In the genomic region with DNA sequence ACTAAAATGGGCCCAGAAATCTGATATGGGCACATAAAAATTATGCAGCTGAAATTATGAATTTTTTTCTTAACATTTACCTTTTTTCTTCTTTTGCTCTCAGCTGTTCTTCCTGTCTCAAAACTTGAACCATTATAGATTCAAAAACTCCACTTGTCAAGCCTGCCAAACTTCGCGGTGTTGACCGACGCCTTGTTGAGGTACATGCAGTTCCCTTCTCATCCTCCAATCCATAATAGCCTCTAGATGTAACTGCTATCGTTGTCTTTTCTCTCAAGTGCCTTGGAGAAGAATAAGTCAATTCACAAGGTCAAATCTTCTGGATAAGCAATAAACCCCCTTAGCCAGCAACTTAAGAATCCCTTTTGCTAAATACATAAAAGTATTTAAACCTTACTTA, we compare ENCODE assay signal across 22 cellular contexts.
"Had no signal": no experiment of that assay in that cellular context is flagged by ENCODE, and none has a peak within 500 bp of the region (broad histone marks: within the 10 kb centered on the region; RNA-seq: fewer than 3 reads in every experiment).

No MANE protein-coding gene starts in this region.

- H3K27me3 ChIP-seq: adrenal gland, SJSA1 had no signal

- DNase-seq: activated CD4-positive, alpha-beta T cell treated with anti-CD3 and anti-CD28 coated beads for 48 hours; activated CD4-positive, alpha-beta T cell treated with anti-CD3 and anti-CD28 coated beads, Interleukin-2, amount 50 U/mL, for 4 hours; activated CD4-positive, CD25-positive, alpha-beta regulatory T cell treated with anti-CD3 and anti-CD28 coated beads, Interleukin-2, amount 50 U/mL, for 72 hours; activated CD8-positive, alpha-beta memory T cell treated with anti-CD3 and anti-CD28 coated beads, Interleukin-2, amount 50 U/mL, for 48 hours; activated CD8-positive, alpha-beta T cell treated with anti-CD3 and anti-CD28 coated beads, Interleukin-2, amount 10 ng/mL, durations not matched to agents 7 days and 5 days; activated naive CD4-positive, alpha-beta T cell treated with anti-CD3 and anti-CD28 coated beads, Interleukin-2, amount 50 U/mL, for 16 hours; activated naive CD8-positive, alpha-beta T cell treated with anti-CD3 and anti-CD28 coated beads, Interleukin-2, amount 10 ng/mL, durations not matched to agents 7 days and 5 days; activated T-cell treated with anti-CD3 and anti-CD28 coated beads, Interleukin-2, amount 50 U/mL, for 1 hour; adrenal gland; anterior cingulate cortex; caudate nucleus; Kasumi-1; KBM-7; NCI-H146; NCI-H187 treated with DMSO at 0.1 percent for 48 hours; NCI-H345; NCI-H524; NCI-H748 treated with DMSO at 0.1 percent for 48 hours; SHP77 had no signal

- H3K9me3 Mint-ChIP-seq: activated naive CD8-positive, alpha-beta T cell treated with anti-CD3 and anti-CD28 coated beads, Interleukin-2, amount 10 ng/mL, durations not matched to agents 7 days and 5 days; T-helper 1 cell treated with Interleukin-12 subunit alpha and Interleukin-12 subunit beta and Interleukin-4 antibody, amounts not matched to agents 30 μg/mL and 1 μg/mL, for 36 hours had no signal

- H3K27ac Mint-ChIP-seq: activated CD8-positive, alpha-beta T cell treated with anti-CD3 and anti-CD28 coated beads, Interleukin-2, amount 10 ng/mL, durations not matched to agents 7 days and 5 days; activated naive CD8-positive, alpha-beta T cell treated with anti-CD3 and anti-CD28 coated beads, Interleukin-2, amount 10 ng/mL, durations not matched to agents 7 days and 5 days; T-helper 1 cell treated with Interleukin-12 subunit alpha and Interleukin-12 subunit beta and Interleukin-4 antibody, amounts not matched to agents 30 μg/mL and 1 μg/mL, for 36 hours had no signal

- H3K4me3 Mint-ChIP-seq: activated CD8-positive, alpha-beta T cell treated with anti-CD3 and anti-CD28 coated beads, Interleukin-2, amount 10 ng/mL, durations not matched to agents 7 days and 5 days; activated naive CD8-positive, alpha-beta T cell treated with anti-CD3 and anti-CD28 coated beads, Interleukin-2, amount 10 ng/mL, durations not matched to agents 7 days and 5 days; T-helper 1 cell treated with Interleukin-12 subunit alpha and Interleukin-12 subunit beta and Interleukin-4 antibody, amounts not matched to agents 30 μg/mL and 1 μg/mL, for 36 hours had no signal

- H3K9me3 ChIP-seq: adrenal gland, SJSA1 had no signal

- H3K27me3 Mint-ChIP-seq: activated naive CD8-positive, alpha-beta T cell treated with anti-CD3 and anti-CD28 coated beads, Interleukin-2, amount 10 ng/mL, durations not matched to agents 7 days and 5 days had no signal

- H3K4me1 ChIP-seq: SJSA1 had no signal

- H3K27ac ChIP-seq: adrenal gland, SJSA1 had no signal

- H3K36me3 ChIP-seq: adrenal gland, SJSA1 had no signal

- ATAC-seq: activated CD8-positive, alpha-beta T cell treated with anti-CD3 and anti-CD28 coated beads, Interleukin-2, amount 10 ng/mL, durations not matched to agents 7 days and 5 days; SK-N-SH treated with all-trans-retinoic acid at 6 μM for 48 hours had no signal

- H3K4me3 ChIP-seq: adrenal gland, SJSA1 had no signal
